In genomic region chr3:138210528-138210927, GRCh38 we compare ENCODE assay signal across 22 cellular contexts.
"Had no signal": no experiment of that assay in that cellular context is flagged by ENCODE, and none has a peak within 500 bp of the region (broad histone marks: within the 10 kb centered on the region; RNA-seq: fewer than 3 reads in every experiment).

No MANE protein-coding gene starts in this region.

- H3K9me3 ChIP-seq: neutrophil, ovary, psoas muscle, right atrium auricular region, thyroid gland had no signal

- H3K4me1 Mint-ChIP-seq: activated CD4-positive, alpha-beta memory T cell treated with anti-CD3 and anti-CD28 coated beads, Interleukin-2, amount 10 ng/mL, durations not matched to agents 7 days and 5 days; activated CD4-positive, alpha-beta T cell treated with anti-CD3 and anti-CD28 coated beads, Interleukin-2, amount 10 ng/mL, durations not matched to agents 24 days and 14 days; activated naive CD4-positive, alpha-beta T cell treated with anti-CD3 and anti-CD28 coated beads, Interleukin-2, amount 10 ng/mL, durations not matched to agents 7 days and 5 days had no signal

- H3K36me3 ChIP-seq: neutrophil, ovary, right atrium auricular region, thyroid gland had no signal

- H3K27ac Mint-ChIP-seq: activated CD4-positive, alpha-beta memory T cell treated with anti-CD3 and anti-CD28 coated beads, Interleukin-2, amount 10 ng/mL, durations not matched to agents 7 days and 5 days; activated CD4-positive, alpha-beta T cell treated with anti-CD3 and anti-CD28 coated beads, Interleukin-2, amount 10 ng/mL, durations not matched to agents 24 days and 14 days; activated naive CD4-positive, alpha-beta T cell treated with anti-CD3 and anti-CD28 coated beads, Interleukin-2, amount 10 ng/mL, durations not matched to agents 7 days and 5 days; natural killer cell; stimulated activated naive CD8-positive, alpha-beta T cell treated with anti-CD3 and anti-CD28 coated beads, Interleukin-15, Interleukin-2, amounts not matched to agents 100 ng/mL and 50 ng/mL, for 24 hours had no signal

- H3K27me3 ChIP-seq: neutrophil, ovary, right atrium auricular region, thyroid gland had no signal

- DNase-seq: activated CD4-positive, alpha-beta memory T cell treated with anti-CD3 and anti-CD28 coated beads, Interleukin-2, amount 10 ng/mL, durations not matched to agents 7 days and 5 days; activated CD4-positive, alpha-beta T cell treated with anti-CD3 and anti-CD28 coated beads, Interleukin-2, amount 10 ng/mL, durations not matched to agents 24 days and 14 days; activated effector memory CD4-positive, alpha-beta T cell treated with anti-CD3 and anti-CD28 coated beads, Interleukin-2, amount 50 U/mL, for 16 hours; activated naive CD4-positive, alpha-beta T cell treated with anti-CD3 and anti-CD28 coated beads, Interleukin-2, amount 10 ng/mL, durations not matched to agents 7 days and 5 days; amygdala; cerebellar nuclear complex; cortex of kidney; effector CD4-positive, alpha-beta T cell; erythroblast; foreskin fibroblast; left ventricle myocardium superior; mammary epithelial cell; midbrain; natural killer cell; ovary; psoas muscle; stimulated activated CD4-positive, alpha-beta T cell treated with anti-CD3 and anti-CD28 coated beads, Interleukin-4, amount 100 ng/mL, for 4 hours; substantia nigra; thyroid gland had no signal

- H3K36me3 Mint-ChIP-seq: natural killer cell had no signal

- H3K27me3 Mint-ChIP-seq: activated CD4-positive, alpha-beta memory T cell treated with anti-CD3 and anti-CD28 coated beads, Interleukin-2, amount 10 ng/mL, durations not matched to agents 7 days and 5 days; activated CD4-positive, alpha-beta T cell treated with anti-CD3 and anti-CD28 coated beads, Interleukin-2, amount 10 ng/mL, durations not matched to agents 24 days and 14 days; activated naive CD4-positive, alpha-beta T cell treated with anti-CD3 and anti-CD28 coated beads, Interleukin-2, amount 10 ng/mL, durations not matched to agents 7 days and 5 days; stimulated activated naive CD8-positive, alpha-beta T cell treated with anti-CD3 and anti-CD28 coated beads, Interleukin-15, Interleukin-2, amounts not matched to agents 100 ng/mL and 50 ng/mL, for 24 hours had no signal

- H3K27ac ChIP-seq: neutrophil, ovary, psoas muscle, right atrium auricular region, thyroid gland had no signal

- H3K9me3 Mint-ChIP-seq: activated CD4-positive, alpha-beta memory T cell treated with anti-CD3 and anti-CD28 coated beads, Interleukin-2, amount 10 ng/mL, durations not matched to agents 7 days and 5 days; natural killer cell; stimulated activated naive CD8-positive, alpha-beta T cell treated with anti-CD3 and anti-CD28 coated beads, Interleukin-15, Interleukin-2, amounts not matched to agents 100 ng/mL and 50 ng/mL, for 24 hours had no signal

- H3K4me3 ChIP-seq: ovary, psoas muscle, right atrium auricular region, thyroid gland had no signal

- H3K4me3 Mint-ChIP-seq: activated CD4-positive, alpha-beta memory T cell treated with anti-CD3 and anti-CD28 coated beads, Interleukin-2, amount 10 ng/mL, durations not matched to agents 7 days and 5 days; activated CD4-positive, alpha-beta T cell treated with anti-CD3 and anti-CD28 coated beads, Interleukin-2, amount 10 ng/mL, durations not matched to agents 24 days and 14 days; activated naive CD4-positive, alpha-beta T cell treated with anti-CD3 and anti-CD28 coated beads, Interleukin-2, amount 10 ng/mL, durations not matched to agents 7 days and 5 days; natural killer cell; stimulated activated naive CD8-positive, alpha-beta T cell treated with anti-CD3 and anti-CD28 coated beads, Interleukin-15, Interleukin-2, amounts not matched to agents 100 ng/mL and 50 ng/mL, for 24 hours had no signal
